ENCODE assay signal across 8 cellular contexts in the genomic region with DNA sequence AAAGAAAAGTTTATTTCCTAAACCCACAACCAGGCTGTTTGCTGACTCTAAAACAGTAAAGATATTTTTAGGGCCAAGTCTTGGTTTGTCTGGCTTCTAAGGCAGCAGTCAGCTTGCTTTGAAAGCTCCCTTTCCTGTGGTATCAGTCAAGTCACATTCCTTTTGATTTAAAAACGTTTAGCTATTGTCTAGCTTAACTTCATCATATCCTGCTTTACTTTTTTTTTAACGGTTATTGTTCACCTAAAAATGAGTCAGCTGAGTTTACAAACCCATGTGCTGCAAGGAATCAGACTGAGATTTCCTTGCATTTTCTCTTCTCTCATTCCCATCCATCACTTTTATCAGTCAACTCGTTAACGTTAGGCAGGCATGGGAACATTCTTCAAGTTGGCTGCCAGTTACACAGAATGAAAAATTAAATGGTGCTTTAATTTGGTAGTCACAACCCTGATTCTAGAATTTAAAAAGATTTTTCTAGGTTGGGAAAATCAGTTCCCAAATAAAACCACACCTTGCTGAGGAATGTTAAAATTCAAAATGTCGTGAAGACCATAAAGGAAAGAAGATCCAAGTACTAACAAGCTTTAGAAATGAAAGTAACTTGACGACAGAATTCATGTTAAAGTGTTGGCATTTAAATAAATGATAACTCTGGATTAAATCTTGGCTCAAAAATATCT. TPM values are rescaled to one million over a fixed set of nuclear protein-coding genes. Genes with fewer than 3 reads are reported as not detected.
DNase-seq lines count a peak whose midpoint lies in the region; ATAC-seq and TF ChIP-seq lines count a peak whose summit lies in the region.

No MANE protein-coding gene starts in this region.

- no peak for ATAC-seq in GM21515 (IDR thresholded peaks at IDR 0.05; ENCODE audit: unreplicated experiment)
- no peak for ATAC-seq in GM21723 (IDR thresholded peaks at IDR 0.05; ENCODE audit: unreplicated experiment)

- DNase-seq in HCEC 1CT (peak; percentile 84), T-helper 22 cell (ENCODE audit: low read depth) (peak; percentile 16), fibroblast of villous mesenchyme (ENCODE audit: low read depth) (peak; percentile 81), skeletal muscle cell (ENCODE audit: low read depth) (peak; percentile 73), HEK293T (ENCODE audit: extremely low spot score) (no peak), DMS153 (lab: John Stamatoyannopoulos, UW) (no peak)

- TF ChIP-seq CTCF in fibroblast of villous mesenchyme (IDR thresholded peaks at IDR 0.05; ENCODE audit: insufficient read depth, low read depth, low read length), result no peak

- CTCF ChIA-PET in HEK293T (lab: Yijun Ruan, JAX), result interaction anchor here (1.1 kb wide), 1 partner anchor 12 kb away, joined by 4 read pairs; no protein-coding TSS in a partner anchor

- no peak overlapping the region for H3K4me3 ChIP-seq in fibroblast of villous mesenchyme (ENCODE audit: low read depth, low read length)
- H3K4me3 ChIP-seq in skeletal muscle cell (ENCODE audit: low read depth, low read length), result no peak overlapping the region

- POLR2A ChIA-PET in HEK293T (lab: Yijun Ruan, JAX), result no interaction called here

TF ChIP-seq in HEK293T, 16 proteins besides CTCF, POLR2A, EP300 and RAD21:
- no peak for TF ChIP-seq HDGF (IDR thresholded peaks at IDR 0.05; ENCODE audit: borderline replicate concordance)
- no peak for TF ChIP-seq FOXA1 (IDR thresholded peaks at IDR 0.05)
- TF ChIP-seq NFRKB (IDR thresholded peaks at IDR 0.05), result no peak
- no peak for TF ChIP-seq SUZ12 (IDR thresholded peaks at IDR 0.05)
- TF ChIP-seq LEF1 (IDR thresholded peaks at IDR 0.05; ENCODE audit: borderline replicate concordance), result no peak
- TF ChIP-seq TARDBP (IDR thresholded peaks at IDR 0.05), result no peak

RNA-seq across cellular contexts. Expression of gene ELOVL5, which starts 45.9 kb away (rescaled TPM):
- total RNA-seq in fibroblast of villous mesenchyme, result 78.0 and 118 TPM in 2 replicates

Comparison
In these comparisons a context has a peak if more than half of its experiments do, and no peak if none do; other contexts are left out.
1. DNase-seq: peak in HCEC 1CT (single experiment), T-helper 22 cell (single experiment), fibroblast of villous mesenchyme (single experiment) and skeletal muscle cell (single experiment); none in HEK293T (single experiment) and DMS153 (single experiment).